Comparison of ENCODE assay signal across 17 cellular contexts in the genomic region with DNA sequence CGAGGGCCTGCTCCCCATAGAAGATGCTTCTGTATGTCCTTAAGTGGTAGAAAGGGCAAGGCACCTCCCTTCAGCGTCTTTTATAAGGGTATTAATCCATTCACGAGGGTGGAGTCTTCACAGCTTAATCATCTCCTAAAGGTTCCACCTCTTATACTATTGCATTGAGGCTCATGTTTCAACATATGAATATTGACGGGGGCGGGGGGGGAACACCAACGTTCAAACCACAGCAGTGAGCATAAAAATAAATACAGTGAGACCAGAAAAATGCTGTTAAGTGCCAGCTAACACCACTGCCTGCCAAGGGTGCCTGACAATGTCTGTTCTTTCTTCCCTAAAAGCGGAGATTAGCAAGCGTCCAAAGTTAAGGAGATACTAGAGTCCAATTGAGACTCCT.
"Had no signal": no experiment of that assay in that cellular context is flagged by ENCODE, and none has a peak within 500 bp of the region (broad histone marks: within the 10 kb centered on the region; RNA-seq: fewer than 3 reads in every experiment).

No MANE protein-coding gene starts in this region.

- ATAC-seq: activated CD4-positive, CD25-positive, alpha-beta regulatory T cell treated with anti-CD3 and anti-CD28 coated beads, Interleukin-2, amount 50 U/mL, for 24 hours; activated CD8-positive, alpha-beta T cell treated with anti-CD3 and anti-CD28 coated beads for 36 hours; activated naive CD4-positive, alpha-beta T cell treated with anti-CD3 and anti-CD28 coated beads, Interleukin-2, amount 50 U/mL, for 72 hours; activated naive CD8-positive, alpha-beta T cell treated with anti-CD3 and anti-CD28 coated beads, Interleukin-2, amount 50 U/mL, for 24 hours had no signal

- DNase-seq: activated CD4-positive, alpha-beta T cell treated with anti-CD3 and anti-CD28 coated beads for 4 hours; activated CD8-positive, alpha-beta memory T cell treated with anti-CD3 and anti-CD28 coated beads, Interleukin-2, amount 50 U/mL, for 4 hours; activated CD8-positive, alpha-beta T cell treated with anti-CD3 and anti-CD28 coated beads for 36 hours; activated effector memory CD4-positive, alpha-beta T cell treated with Interleukin-2 at 50 U/mL for 16 hours; activated naive CD4-positive, alpha-beta T cell treated with Interleukin-2 at 50 U/mL for 16 hours; activated naive CD8-positive, alpha-beta T cell treated with anti-CD3 and anti-CD28 coated beads, Interleukin-2, amount 50 U/mL, for 24 hours; activated T-cell treated with anti-CD3 and anti-CD28 coated beads, Interleukin-2, amount 50 U/mL, for 1 hour; amniotic stem cell; NCI-H1048; NCI-H146; NCI-H187 treated with DMSO at 0.1 percent for 48 hours; NCI-H2081 treated with DMSO at 0.1 percent for 48 hours; NCI-H446; SHP77 had no signal

- H3K9me3 ChIP-seq: ascending aorta had no signal

- H3K27me3 ChIP-seq: ascending aorta had no signal

- H3K4me1 ChIP-seq: ascending aorta had no signal

- H3K27ac ChIP-seq: ascending aorta had no signal

- H3K36me3 ChIP-seq: ascending aorta had no signal

- H3K4me3 ChIP-seq: ascending aorta had no signal
